8 cellular contexts compared by ENCODE assay signal in the genomic region with DNA sequence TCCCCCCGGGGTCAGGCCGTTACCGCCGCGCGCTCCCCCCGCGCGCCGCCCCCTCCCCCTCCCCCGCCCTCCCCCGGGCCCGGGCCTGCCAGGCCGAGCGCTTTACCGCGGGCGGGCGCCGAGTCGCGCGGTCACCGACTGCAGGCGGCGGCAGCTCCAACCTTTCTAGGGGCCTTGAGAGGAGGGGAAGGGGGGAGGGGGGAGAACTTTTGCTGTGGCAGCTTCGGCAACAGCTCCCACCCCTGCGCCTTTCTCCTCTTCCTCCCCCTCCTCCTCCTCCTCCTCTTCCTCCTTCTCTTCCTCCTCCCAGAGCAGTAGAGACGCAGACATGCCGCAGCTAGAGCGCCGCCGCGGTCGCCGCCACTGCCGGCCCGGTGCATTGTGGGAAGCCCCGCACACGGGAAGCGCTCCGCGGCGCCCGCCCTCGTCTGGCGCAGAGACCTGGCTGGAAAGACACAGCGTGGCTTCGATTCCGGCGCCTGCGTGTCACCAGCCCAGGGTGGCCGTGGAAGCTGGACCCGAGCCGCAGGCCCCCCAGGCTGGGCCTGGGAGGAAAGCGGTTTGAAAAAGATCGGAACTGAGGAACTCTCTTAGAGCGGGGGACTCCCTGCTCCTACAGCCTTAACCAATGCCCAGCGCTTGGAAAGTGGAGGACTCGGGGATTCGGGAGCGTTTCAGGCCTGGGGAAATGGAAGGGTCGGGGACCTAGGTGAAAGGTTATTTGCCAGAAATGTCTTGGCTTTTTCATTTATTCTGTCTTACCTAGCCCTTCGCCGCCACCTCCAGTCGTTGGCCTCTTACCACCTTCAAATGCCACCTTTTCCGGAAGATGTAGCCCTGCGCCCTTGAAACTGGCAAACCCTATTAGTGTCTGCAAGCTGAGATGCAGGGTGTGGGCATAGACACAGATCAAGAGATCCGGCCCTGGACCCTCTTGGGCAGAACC. TPM values are rescaled to one million over a fixed set of nuclear protein-coding genes. Genes with fewer than 3 reads are reported as not detected.
DNase-seq lines count a peak whose midpoint lies in the region; ATAC-seq and TF ChIP-seq lines count a peak whose summit lies in the region.

A gene with protein sequence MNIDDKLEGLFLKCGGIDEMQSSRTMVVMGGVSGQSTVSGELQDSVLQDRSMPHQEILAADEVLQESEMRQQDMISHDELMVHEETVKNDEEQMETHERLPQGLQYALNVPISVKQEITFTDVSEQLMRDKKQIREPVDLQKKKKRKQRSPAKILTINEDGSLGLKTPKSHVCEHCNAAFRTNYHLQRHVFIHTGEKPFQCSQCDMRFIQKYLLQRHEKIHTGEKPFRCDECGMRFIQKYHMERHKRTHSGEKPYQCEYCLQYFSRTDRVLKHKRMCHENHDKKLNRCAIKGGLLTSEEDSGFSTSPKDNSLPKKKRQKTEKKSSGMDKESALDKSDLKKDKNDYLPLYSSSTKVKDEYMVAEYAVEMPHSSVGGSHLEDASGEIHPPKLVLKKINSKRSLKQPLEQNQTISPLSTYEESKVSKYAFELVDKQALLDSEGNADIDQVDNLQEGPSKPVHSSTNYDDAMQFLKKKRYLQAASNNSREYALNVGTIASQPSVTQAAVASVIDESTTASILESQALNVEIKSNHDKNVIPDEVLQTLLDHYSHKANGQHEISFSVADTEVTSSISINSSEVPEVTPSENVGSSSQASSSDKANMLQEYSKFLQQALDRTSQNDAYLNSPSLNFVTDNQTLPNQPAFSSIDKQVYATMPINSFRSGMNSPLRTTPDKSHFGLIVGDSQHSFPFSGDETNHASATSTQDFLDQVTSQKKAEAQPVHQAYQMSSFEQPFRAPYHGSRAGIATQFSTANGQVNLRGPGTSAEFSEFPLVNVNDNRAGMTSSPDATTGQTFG (minus strand): TSS at position 330 of the 946 bp plus-strand sequence. CDS start 61,685 bp downstream, outside the sequence.

- TF ChIP-seq POLR2A in suprapubic skin (IDR thresholded peaks at IDR 0.05): peak in 1 of 2 donors; percentile 78

- no peaks in the 10 kb centered on the region for H3K9me3 ChIP-seq in suprapubic skin

- H3K4me3 Mint-ChIP-seq in activated naive CD4-positive, alpha-beta T cell treated with anti-CD3 and anti-CD28 coated beads, Interleukin-2, amount 50 U/mL, for 24 hours: peak within 1 kb of the TSS; percentile 99

- peaks cover 7% of the 10 kb centered on the region for H3K36me3 Mint-ChIP-seq in activated naive CD4-positive, alpha-beta T cell treated with anti-CD3 and anti-CD28 coated beads, Interleukin-2, amount 50 U/mL, for 24 hours

- peak within 1 kb of the TSS; percentile 100 for H3K27ac Mint-ChIP-seq in activated naive CD4-positive, alpha-beta T cell treated with anti-CD3 and anti-CD28 coated beads, Interleukin-2, amount 50 U/mL, for 24 hours

- H3K27me3 ChIP-seq in suprapubic skin: no peaks in the 10 kb centered on the region

- H3K4me3 ChIP-seq in HFF-Myc (replicated peaks; ENCODE audit: low read depth, low read length): peak within 1 kb of the TSS; percentile 89
- peak within 1 kb of the TSS; percentile 97 for H3K4me3 ChIP-seq in suprapubic skin

- peaks cover 36% of the 10 kb centered on the region for H3K4me1 ChIP-seq in suprapubic skin

- TF ChIP-seq EP300 in suprapubic skin (IDR thresholded peaks at IDR 0.05): no peak

- TF ChIP-seq CTCF in HFF-Myc (IDR thresholded peaks at IDR 0.05; ENCODE audit: low read depth, low read length, missing control alignments) (no peak), suprapubic skin (IDR thresholded peaks at IDR 0.05) (no peak)

- H3K9me3 Mint-ChIP-seq in activated naive CD4-positive, alpha-beta T cell treated with anti-CD3 and anti-CD28 coated beads, Interleukin-2, amount 50 U/mL, for 24 hours: no peaks in the 10 kb centered on the region

- no peaks in the 10 kb centered on the region for H3K36me3 ChIP-seq in suprapubic skin

- no peaks in the 10 kb centered on the region for H3K27me3 Mint-ChIP-seq in activated naive CD4-positive, alpha-beta T cell treated with anti-CD3 and anti-CD28 coated beads, Interleukin-2, amount 50 U/mL, for 24 hours

- peaks cover 44% of the 10 kb centered on the region for H3K4me1 Mint-ChIP-seq in activated naive CD4-positive, alpha-beta T cell treated with anti-CD3 and anti-CD28 coated beads, Interleukin-2, amount 50 U/mL, for 24 hours

- WGBS in suprapubic skin: under 1% methylated on average over 37 of the region's 69 CpGs

- DNase-seq in GM03348 (ENCODE audit: low spot score) (peak; percentile 94), HFF-Myc (ENCODE audit: extremely low read depth, low read depth) (peak; percentile 63), NCI-H1048 (lab: John Stamatoyannopoulos, UW) (peak; percentile 73), glomerular endothelial cell (ENCODE audit: extremely low read depth, low read depth, low spot score) (no peak), occipital lobe (lab: John Stamatoyannopoulos, UW) (peak; percentile 88), suprapubic skin (ENCODE audit: low spot score in 2 of 2) (peak; percentile 91 to 93)

- H3K27ac ChIP-seq in suprapubic skin: peak within 1 kb of the TSS; percentile 94

- ATAC-seq in SK-N-SH treated with all-trans-retinoic acid at 6 μM for 48 hours: peak; percentile 94

TF ChIP-seq in SK-N-SH treated with all-trans-retinoic acid at 6 μM for 48 hours, 23 proteins besides CTCF, POLR2A, EP300 and RAD21:
- TF ChIP-seq ZFP30 (CRISPR knock-in tag; IDR thresholded peaks at IDR 0.05): no peak
- no peak for TF ChIP-seq ZNF565 (CRISPR knock-in tag; conservative IDR thresholded peaks at IDR 0.05; ENCODE audit: low read depth)
- no peak for TF ChIP-seq TCF4 (CRISPR knock-in tag; IDR thresholded peaks at IDR 0.05; ENCODE audit: borderline replicate concordance)
- no peak for TF ChIP-seq TOX (CRISPR knock-in tag; IDR thresholded peaks at IDR 0.05; ENCODE audit: borderline replicate concordance)
- TF ChIP-seq, protein P1, sequence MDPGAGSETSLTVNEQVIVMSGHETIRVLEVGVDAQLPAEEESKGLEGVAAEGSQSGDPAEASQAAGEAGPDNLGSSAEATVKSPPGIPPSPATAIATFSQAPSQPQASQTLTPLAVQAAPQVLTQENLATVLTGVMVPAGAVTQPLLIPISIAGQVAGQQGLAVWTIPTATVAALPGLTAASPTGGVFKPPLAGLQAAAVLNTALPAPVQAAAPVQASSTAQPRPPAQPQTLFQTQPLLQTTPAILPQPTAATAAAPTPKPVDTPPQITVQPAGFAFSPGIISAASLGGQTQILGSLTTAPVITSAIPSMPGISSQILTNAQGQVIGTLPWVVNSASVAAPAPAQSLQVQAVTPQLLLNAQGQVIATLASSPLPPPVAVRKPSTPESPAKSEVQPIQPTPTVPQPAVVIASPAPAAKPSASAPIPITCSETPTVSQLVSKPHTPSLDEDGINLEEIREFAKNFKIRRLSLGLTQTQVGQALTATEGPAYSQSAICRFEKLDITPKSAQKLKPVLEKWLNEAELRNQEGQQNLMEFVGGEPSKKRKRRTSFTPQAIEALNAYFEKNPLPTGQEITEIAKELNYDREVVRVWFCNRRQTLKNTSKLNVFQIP (CRISPR knock-in tag; IDR thresholded peaks at IDR 0.05; ENCODE audit: borderline replicate concordance, low read depth): 0 out of 2 replicates have a peak, but pooled peaks have one; percentile 42
- TF ChIP-seq ESRRG (CRISPR knock-in tag; IDR thresholded peaks at IDR 0.05): no peak
- no peak for TF ChIP-seq ARNTL (CRISPR knock-in tag; IDR thresholded peaks at IDR 0.05; ENCODE audit: borderline replicate concordance, low read depth)

RNA-seq across cellular contexts. Expression of the gene that starts here (rescaled TPM):
- 15.2 and 21.4 TPM in 2 replicates for total RNA-seq in glomerular endothelial cell
- 111 TPM for total RNA-seq in occipital lobe
- total RNA-seq in suprapubic skin: 10 to 100 TPM; 16.5 to 30.0 (median 20.3) TPM
